Comparison of ENCODE assay signal across 8 cellular contexts in the genomic region with DNA sequence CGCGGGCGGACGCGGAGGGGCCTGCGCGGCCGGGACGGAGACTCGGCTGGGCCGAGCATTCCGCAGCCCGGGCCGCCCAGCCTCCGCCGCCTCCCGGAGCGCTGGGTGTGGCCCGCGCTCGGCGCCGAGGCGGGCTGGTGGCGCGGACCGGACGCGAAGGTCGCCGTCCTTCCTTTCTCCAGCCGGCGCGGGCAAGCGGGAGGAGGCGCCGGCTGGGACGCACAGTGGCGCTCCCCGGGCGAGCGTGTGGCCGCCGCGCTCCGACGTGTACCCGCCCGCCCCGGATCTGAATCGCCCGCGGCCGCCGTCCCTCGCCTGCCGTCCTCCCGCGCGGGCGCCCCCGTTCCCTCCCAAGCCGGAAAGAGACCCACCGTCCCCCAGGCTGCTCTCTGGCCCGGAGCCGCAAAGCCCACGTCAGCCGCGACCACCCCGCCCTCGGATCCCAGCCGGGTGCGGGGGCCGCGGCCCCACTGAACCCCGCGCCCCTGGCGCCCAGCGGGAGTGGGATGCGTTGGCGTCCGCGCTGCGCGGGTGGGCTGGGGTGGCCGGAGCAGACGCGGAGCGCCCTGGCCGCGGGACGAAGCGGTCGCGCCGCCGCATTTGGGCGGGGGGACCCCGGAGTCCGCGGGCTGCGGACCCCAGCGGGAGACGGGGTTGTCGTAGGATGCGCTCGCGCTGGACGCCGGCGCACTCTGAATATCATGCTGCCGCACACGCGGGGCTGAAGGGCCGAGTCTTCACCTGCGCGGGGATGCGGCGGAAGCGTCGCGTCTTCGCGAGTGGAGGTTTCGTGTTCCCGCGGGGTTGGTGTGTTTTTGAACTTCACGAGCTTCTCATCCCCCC.
A peak's percentile ranks its signal among the peaks of the same experiment; 100 is the strongest.
DNase-seq lines count a peak whose midpoint lies in the region; ATAC-seq lines count a peak whose summit lies in the region.

No MANE protein-coding gene starts in this region.

- H3K27me3 ChIP-seq in layer of hippocampus (ENCODE audit: control insufficient read depth, insufficient read depth, low read length) = no peaks in the 10 kb centered on the region

- DNase-seq in DMS53 treated with DMSO at 0.1 percent for 48 hours (lab: John Stamatoyannopoulos, UW; ENCODE audit: unreplicated experiment) (peak; percentile 13), T-helper 9 cell (peak; percentile 6), caudate nucleus (lab: John Stamatoyannopoulos, UW) (peak in 35 of 61 donors; percentile 1 to 71 (median 36)), OCI-M2 (lab: John Stamatoyannopoulos, UW; ENCODE audit: unreplicated experiment) (no peak)
- DNase-seq in stimulated activated CD4-positive, alpha-beta T cell treated with anti-CD3 and anti-CD28 coated beads, Interleukin-4, amount 100 ng/mL, for 1 hour = peak; percentile 30

- H3K27ac ChIP-seq in caudate nucleus (ENCODE audit: low read depth, low read length) (peak overlapping the region; percentile 65), layer of hippocampus (ENCODE audit: low read depth, low read length) (peak overlapping the region; percentile 78)

- ATAC-seq in GM19455 (IDR thresholded peaks at IDR 0.05; ENCODE audit: unreplicated experiment) (peak; percentile 58), HG03520 (IDR thresholded peaks at IDR 0.05; ENCODE audit: unreplicated experiment) (peak; percentile 48)
